ENCODE assay signal across 1 cellular context in genomic region chr12:6767301-6767591, GRCh38.
TF ChIP-seq lines count a peak whose summit lies in the region.

No MANE protein-coding gene starts in this region.

TF ChIP-seq in HCT116, 20 proteins besides CTCF, POLR2A, EP300 and RAD21 (continued from another document):
- no peak for TF ChIP-seq MAX (IDR thresholded peaks at IDR 0.05)
